1 cellular context compared by ENCODE assay signal in genomic region chr13:41421983-41422382, GRCh38. TPM values are rescaled to one million over a fixed set of nuclear protein-coding genes. Genes with fewer than 3 reads are reported as not detected.
"Had no signal": no experiment of that assay in that cellular context is flagged by ENCODE, and none has a peak within 500 bp of the region (broad histone marks: within the 10 kb centered on the region; RNA-seq: fewer than 3 reads in every experiment).

No MANE protein-coding gene starts in this region.

RNA-seq across cellular contexts. Expression of gene RGCC, which starts 35.4 kb away (rescaled TPM):
- total RNA-seq: chondrocyte had no signal
